ENCODE assay signal across 26 cellular contexts in genomic region chr15:72873379-72874233, GRCh38.
DNase-seq lines count a peak whose midpoint lies in the region; ATAC-seq, FAIRE-seq and TF ChIP-seq lines count a peak whose summit lies in the region.
"Had no signal": no experiment of that assay in that cellular context is flagged by ENCODE, and none has a peak within 500 bp of the region (broad histone marks: within the 10 kb centered on the region; RNA-seq: fewer than 3 reads in every experiment).

No MANE protein-coding gene starts in this region.

- H3K9me3 Mint-ChIP-seq in nephron = peaks cover 9% of the 10 kb centered on the region
- H3K9me3 Mint-ChIP-seq in activated naive CD4-positive, alpha-beta T cell treated with anti-CD3 and anti-CD28 coated beads, Interleukin-2, amount 10 ng/mL, durations not matched to agents 7 days and 5 days = no peaks in the 10 kb centered on the region
- H3K9me3 Mint-ChIP-seq: T-helper 1 cell treated with Interleukin-12 subunit alpha and Interleukin-12 subunit beta and Interleukin-4 antibody, amounts not matched to agents 30 μg/mL and 1 μg/mL, for 36 hours had no signal

- POLR2A ChIA-PET in A549 (lab: Yijun Ruan, JAX) = no interaction called here

- DNase-seq in A549 (ENCODE audit: low read depth in 1 of 2, low spot score in 1 of 2) = no peak
- DNase-seq in NCI-H2107 (lab: John Stamatoyannopoulos, UW) = peak; percentile 31
- peak; percentile 25 for DNase-seq in cerebellar cortex (ENCODE audit: low spot score)
- DNase-seq in left lobe of liver (ENCODE audit: low spot score) = no peak
- DNase-seq in amniotic stem cell (lab: John Stamatoyannopoulos, UW) = no peak
- no peak for DNase-seq in activated naive CD4-positive, alpha-beta T cell treated with anti-CD3 and anti-CD28 coated beads, Interleukin-2, amount 10 ng/mL, durations not matched to agents 7 days and 5 days
- no peak for DNase-seq in nucleus accumbens (lab: John Stamatoyannopoulos, UW)
- DNase-seq: ACHN; activated CD4-positive, alpha-beta T cell treated with anti-CD3 and anti-CD28 coated beads for 48 hours; activated CD8-positive, alpha-beta memory T cell treated with anti-CD3 and anti-CD28 coated beads, Interleukin-2, amount 10 ng/mL, durations not matched to agents 7 days and 5 days; effector CD8-positive, alpha-beta T cell; kidney glomerular epithelial cell; mammary epithelial cell; MG63; NCI-H1436; ovary; Peyer's patch; sigmoid colon had no signal

- no peak overlapping the region for H3K4me3 ChIP-seq in A549
- H3K4me3 ChIP-seq: BLaER1, GM23338, MG63, ovary, Peyer's patch, sigmoid colon, SJSA1 had no signal

- H3K27ac ChIP-seq in A549 = no peak overlapping the region
- H3K27ac ChIP-seq: BLaER1, ovary, Peyer's patch, sigmoid colon, SJSA1 had no signal

- peak overlapping the region; percentile 31 to 58 (median 39) for H3K27ac Mint-ChIP-seq in nephron
- no peak overlapping the region for H3K27ac Mint-ChIP-seq in activated naive CD4-positive, alpha-beta T cell treated with anti-CD3 and anti-CD28 coated beads, Interleukin-2, amount 10 ng/mL, durations not matched to agents 7 days and 5 days
- H3K27ac Mint-ChIP-seq: activated CD8-positive, alpha-beta memory T cell treated with anti-CD3 and anti-CD28 coated beads, Interleukin-2, amount 10 ng/mL, durations not matched to agents 7 days and 5 days; activated naive CD8-positive, alpha-beta T cell; GM23338; IgD-negative memory B cell; T-helper 1 cell treated with Interleukin-12 subunit alpha and Interleukin-12 subunit beta and Interleukin-4 antibody, amounts not matched to agents 30 μg/mL and 1 μg/mL, for 36 hours had no signal

- no peaks in the 10 kb centered on the region for H3K9me3 ChIP-seq in A549
- H3K9me3 ChIP-seq: ovary, sigmoid colon, SJSA1 had no signal

- peaks cover 37% of the 10 kb centered on the region for H3K4me1 Mint-ChIP-seq in nephron
- no peaks in the 10 kb centered on the region for H3K4me1 Mint-ChIP-seq in activated naive CD4-positive, alpha-beta T cell treated with anti-CD3 and anti-CD28 coated beads, Interleukin-2, amount 10 ng/mL, durations not matched to agents 7 days and 5 days
- H3K4me1 Mint-ChIP-seq: activated CD8-positive, alpha-beta memory T cell treated with anti-CD3 and anti-CD28 coated beads, Interleukin-2, amount 10 ng/mL, durations not matched to agents 7 days and 5 days; GM23338; IgD-negative memory B cell had no signal

- H3K4me3 Mint-ChIP-seq in nephron = peak overlapping the region in 1 of 3 experiments; percentile 6
- H3K4me3 Mint-ChIP-seq in activated naive CD4-positive, alpha-beta T cell treated with anti-CD3 and anti-CD28 coated beads, Interleukin-2, amount 10 ng/mL, durations not matched to agents 7 days and 5 days = no peak overlapping the region
- H3K4me3 Mint-ChIP-seq: activated CD8-positive, alpha-beta memory T cell treated with anti-CD3 and anti-CD28 coated beads, Interleukin-2, amount 10 ng/mL, durations not matched to agents 7 days and 5 days; activated naive CD8-positive, alpha-beta T cell; GM23338; IgD-negative memory B cell; T-helper 1 cell treated with Interleukin-12 subunit alpha and Interleukin-12 subunit beta and Interleukin-4 antibody, amounts not matched to agents 30 μg/mL and 1 μg/mL, for 36 hours had no signal

- H3K27me3 Mint-ChIP-seq in nephron (ENCODE audit: low read depth) = peaks cover 3% of the 10 kb centered on the region
- H3K27me3 Mint-ChIP-seq in activated naive CD4-positive, alpha-beta T cell treated with anti-CD3 and anti-CD28 coated beads, Interleukin-2, amount 10 ng/mL, durations not matched to agents 7 days and 5 days = peaks cover 29% of the 10 kb centered on the region

- WGBS in A549 (ENCODE audit: missing lambda C conversion rate) = 34% methylated on average over 12 of the region's 12 CpGs

- no peaks in the 10 kb centered on the region for H3K36me3 Mint-ChIP-seq in nephron (ENCODE audit: low read depth)
- no peaks in the 10 kb centered on the region for H3K36me3 Mint-ChIP-seq in activated naive CD4-positive, alpha-beta T cell treated with anti-CD3 and anti-CD28 coated beads, Interleukin-2, amount 10 ng/mL, durations not matched to agents 7 days and 5 days
- H3K36me3 Mint-ChIP-seq: activated CD8-positive, alpha-beta memory T cell treated with anti-CD3 and anti-CD28 coated beads, Interleukin-2, amount 10 ng/mL, durations not matched to agents 7 days and 5 days; activated naive CD8-positive, alpha-beta T cell; IgD-negative memory B cell had no signal

- TF ChIP-seq POLR2A in A549 (IDR thresholded peaks at IDR 0.05; ENCODE audit: low read length) = no peak

- ATAC-seq in A549 (peak; percentile 27 to 44; a peak in 1 of 6 replicates), left lobe of liver (no peak)
- ATAC-seq: activated CD8-positive, alpha-beta memory T cell treated with anti-CD3 and anti-CD28 coated beads, Interleukin-2, amount 10 ng/mL, durations not matched to agents 7 days and 5 days; GM23338 had no signal

- TF ChIP-seq CTCF in A549 (IDR thresholded peaks at IDR 0.05) = no peak
- no peak for TF ChIP-seq CTCF in nephron (IDR thresholded peaks at IDR 0.05; ENCODE audit: unreplicated experiment in 3 of 3)

- no peak overlapping the region for H3K4me2 ChIP-seq in A549
- H3K4me2 ChIP-seq: BLaER1, GM23338 had no signal

- FAIRE-seq in A549 (lab: Jason Lieb, UNC) = no peak
- FAIRE-seq: astrocyte had no signal

- no peak for TF ChIP-seq EP300 in A549 (IDR thresholded peaks at IDR 0.05)

- CTCF ChIA-PET in A549 (lab: Yijun Ruan, JAX) = interaction anchor here (1.1 kb wide), 1 partner anchor 10 kb away, joined by 4 read pairs; no protein-coding TSS in a partner anchor
- CTCF ChIA-PET in activated naive CD4-positive, alpha-beta T cell treated with anti-CD3 and anti-CD28 coated beads, Interleukin-2, amount 10 ng/mL, durations not matched to agents 7 days and 5 days (lab: Charles Lee) = interaction anchor here (1.0 kb wide), 1 partner anchor 152 kb away, joined by 4 read pairs; no protein-coding TSS in a partner anchor

- TF ChIP-seq RAD21 in A549 (conservative IDR thresholded peaks at IDR 0.05 in 1 of 2, IDR thresholded peaks at IDR 0.05 in 1 of 2) = no peak

- no peaks in the 10 kb centered on the region for H3K4me1 ChIP-seq in A549
- H3K4me1 ChIP-seq: BLaER1, Peyer's patch, SJSA1 had no signal

TF ChIP-seq in A549, 52 proteins besides CTCF, POLR2A, EP300 and RAD21:
- TF ChIP-seq BHLHE40 (IDR thresholded peaks at IDR 0.05; ENCODE audit: low read depth, low read length) (no peak), KDM5A (IDR thresholded peaks at IDR 0.05) (no peak), TFCP2L1 (CRISPR knock-in tag; IDR thresholded peaks at IDR 0.05) (no peak), HES2 (IDR thresholded peaks at IDR 0.05) (no peak), RCOR1 (IDR thresholded peaks at IDR 0.05; ENCODE audit: low read depth, low read length) (no peak), SMC3 (IDR thresholded peaks at IDR 0.05) (no peak), MAZ (IDR thresholded peaks at IDR 0.05; ENCODE audit: borderline replicate concordance, low read depth, low read length) (no peak), NFE2L2 (conservative IDR thresholded peaks at IDR 0.05; ENCODE audit: low read length) (no peak), ESRRA (IDR thresholded peaks at IDR 0.05; ENCODE audit: borderline replicate concordance, low read length) (no peak), SREBF2 (IDR thresholded peaks at IDR 0.05) (no peak), EHF (CRISPR knock-in tag; IDR thresholded peaks at IDR 0.05) (no peak)

Comparison
In these comparisons a context has a peak if more than half of its experiments do, and no peak if none do; other contexts are left out.
1. DNase-seq: peak in NCI-H2107 (single experiment) and cerebellar cortex (single experiment); none in A549 (0 of 2), left lobe of liver (single experiment), amniotic stem cell (single experiment), activated naive CD4-positive, alpha-beta T cell treated with anti-CD3 and anti-CD28 coated beads, Interleukin-2, amount 10 ng/mL, durations not matched to agents 7 days and 5 days (single experiment) and nucleus accumbens (0 of 56).